In the genomic region with DNA sequence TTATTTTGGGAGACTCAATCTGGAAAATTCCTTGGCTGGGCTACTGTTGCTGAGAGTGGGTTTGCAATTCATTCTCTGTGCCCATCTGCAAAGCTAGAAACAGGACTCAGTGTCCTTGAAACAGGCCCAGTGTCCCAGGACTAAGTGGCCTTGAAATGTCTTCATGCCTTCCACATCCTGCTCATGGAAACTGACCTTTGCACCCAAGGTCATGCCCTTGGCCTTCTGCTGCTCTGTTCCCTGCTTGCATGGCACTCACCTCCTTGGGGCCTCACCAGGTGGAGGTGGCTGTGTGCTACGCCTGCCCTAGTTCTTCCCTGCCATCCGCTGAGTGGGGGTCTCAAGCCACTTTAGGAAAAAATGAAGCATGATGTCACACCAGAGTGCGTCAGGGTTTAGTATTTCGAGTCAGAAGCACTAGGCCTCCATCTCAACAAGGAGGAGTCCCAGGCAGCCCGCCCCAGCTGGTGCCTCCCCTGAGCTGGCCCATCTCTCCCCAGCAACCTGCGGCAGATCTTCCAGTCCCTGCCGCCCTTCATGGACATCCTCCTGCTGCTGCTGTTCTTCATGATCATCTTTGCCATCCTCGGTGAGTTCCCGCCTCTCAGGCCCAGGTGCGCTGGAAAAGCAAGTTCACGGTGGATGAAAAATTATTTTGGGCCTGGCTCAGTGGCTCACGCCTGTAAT, we compare ENCODE assay signal across 1 cellular context.
TF ChIP-seq lines count a peak whose summit lies in the region.

No MANE protein-coding gene starts in this region.

TF ChIP-seq in GM23338, 12 proteins besides CTCF, POLR2A, EP300 and RAD21 (continued from another document):
- TF ChIP-seq, protein P1, sequence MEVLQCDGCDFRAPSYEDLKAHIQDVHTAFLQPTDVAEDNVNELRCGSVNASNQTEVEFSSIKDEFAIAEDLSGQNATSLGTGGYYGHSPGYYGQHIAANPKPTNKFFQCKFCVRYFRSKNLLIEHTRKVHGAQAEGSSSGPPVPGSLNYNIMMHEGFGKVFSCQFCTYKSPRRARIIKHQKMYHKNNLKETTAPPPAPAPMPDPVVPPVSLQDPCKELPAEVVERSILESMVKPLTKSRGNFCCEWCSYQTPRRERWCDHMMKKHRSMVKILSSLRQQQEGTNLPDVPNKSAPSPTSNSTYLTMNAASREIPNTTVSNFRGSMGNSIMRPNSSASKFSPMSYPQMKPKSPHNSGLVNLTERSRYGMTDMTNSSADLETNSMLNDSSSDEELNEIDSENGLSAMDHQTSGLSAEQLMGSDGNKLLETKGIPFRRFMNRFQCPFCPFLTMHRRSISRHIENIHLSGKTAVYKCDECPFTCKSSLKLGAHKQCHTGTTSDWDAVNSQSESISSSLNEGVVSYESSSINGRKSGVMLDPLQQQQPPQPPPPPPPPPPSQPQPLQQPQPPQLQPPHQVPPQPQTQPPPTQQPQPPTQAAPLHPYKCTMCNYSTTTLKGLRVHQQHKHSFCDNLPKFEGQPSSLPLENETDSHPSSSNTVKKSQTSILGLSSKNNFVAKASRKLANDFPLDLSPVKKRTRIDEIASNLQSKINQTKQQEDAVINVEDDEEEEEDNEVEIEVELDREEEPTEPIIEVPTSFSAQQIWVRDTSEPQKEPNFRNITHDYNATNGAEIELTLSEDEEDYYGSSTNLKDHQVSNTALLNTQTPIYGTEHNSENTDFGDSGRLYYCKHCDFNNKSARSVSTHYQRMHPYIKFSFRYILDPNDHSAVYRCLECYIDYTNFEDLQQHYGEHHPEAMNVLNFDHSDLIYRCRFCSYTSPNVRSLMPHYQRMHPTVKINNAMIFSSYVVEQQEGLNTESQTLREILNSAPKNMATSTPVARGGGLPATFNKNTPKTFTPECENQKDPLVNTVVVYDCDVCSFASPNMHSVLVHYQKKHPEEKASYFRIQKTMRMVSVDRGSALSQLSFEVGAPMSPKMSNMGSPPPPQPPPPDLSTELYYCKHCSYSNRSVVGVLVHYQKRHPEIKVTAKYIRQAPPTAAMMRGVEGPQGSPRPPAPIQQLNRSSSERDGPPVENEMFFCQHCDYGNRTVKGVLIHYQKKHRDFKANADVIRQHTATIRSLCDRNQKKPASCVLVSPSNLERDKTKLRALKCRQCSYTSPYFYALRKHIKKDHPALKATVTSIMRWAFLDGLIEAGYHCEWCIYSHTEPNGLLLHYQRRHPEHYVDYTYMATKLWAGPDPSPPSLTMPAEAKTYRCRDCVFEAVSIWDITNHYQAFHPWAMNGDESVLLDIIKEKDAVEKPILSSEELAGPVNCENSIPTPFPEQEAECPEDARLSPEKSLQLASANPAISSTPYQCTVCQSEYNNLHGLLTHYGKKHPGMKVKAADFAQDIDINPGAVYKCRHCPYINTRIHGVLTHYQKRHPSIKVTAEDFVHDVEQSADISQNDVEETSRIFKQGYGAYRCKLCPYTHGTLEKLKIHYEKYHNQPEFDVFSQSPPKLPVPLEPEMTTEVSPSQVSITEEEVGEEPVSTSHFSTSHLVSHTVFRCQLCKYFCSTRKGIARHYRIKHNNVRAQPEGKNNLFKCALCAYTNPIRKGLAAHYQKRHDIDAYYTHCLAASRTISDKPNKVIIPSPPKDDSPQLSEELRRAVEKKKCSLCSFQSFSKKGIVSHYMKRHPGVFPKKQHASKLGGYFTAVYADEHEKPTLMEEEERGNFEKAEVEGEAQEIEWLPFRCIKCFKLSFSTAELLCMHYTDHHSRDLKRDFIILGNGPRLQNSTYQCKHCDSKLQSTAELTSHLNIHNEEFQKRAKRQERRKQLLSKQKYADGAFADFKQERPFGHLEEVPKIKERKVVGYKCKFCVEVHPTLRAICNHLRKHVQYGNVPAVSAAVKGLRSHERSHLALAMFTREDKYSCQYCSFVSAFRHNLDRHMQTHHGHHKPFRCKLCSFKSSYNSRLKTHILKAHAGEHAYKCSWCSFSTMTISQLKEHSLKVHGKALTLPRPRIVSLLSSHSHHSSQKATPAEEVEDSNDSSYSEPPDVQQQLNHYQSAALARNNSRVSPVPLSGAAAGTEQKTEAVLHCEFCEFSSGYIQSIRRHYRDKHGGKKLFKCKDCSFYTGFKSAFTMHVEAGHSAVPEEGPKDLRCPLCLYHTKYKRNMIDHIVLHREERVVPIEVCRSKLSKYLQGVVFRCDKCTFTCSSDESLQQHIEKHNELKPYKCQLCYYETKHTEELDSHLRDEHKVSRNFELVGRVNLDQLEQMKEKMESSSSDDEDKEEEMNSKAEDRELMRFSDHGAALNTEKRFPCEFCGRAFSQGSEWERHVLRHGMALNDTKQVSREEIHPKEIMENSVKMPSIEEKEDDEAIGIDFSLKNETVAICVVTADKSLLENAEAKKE (CRISPR knock-in tag; IDR thresholded peaks at IDR 0.05): no peak
- TF ChIP-seq ZNF331 (CRISPR knock-in tag; IDR thresholded peaks at IDR 0.05; ENCODE audit: low read depth): no peak
- TF ChIP-seq EZH2phosphoT487 (IDR thresholded peaks at IDR 0.05; ENCODE audit: unreplicated experiment): no peak
- TF ChIP-seq EZH2 (IDR thresholded peaks at IDR 0.05; ENCODE audit: low read depth, unreplicated experiment): no peak
- no peak for TF ChIP-seq JUNB (IDR thresholded peaks at IDR 0.05; ENCODE audit: unreplicated experiment)
- TF ChIP-seq, protein P2, sequence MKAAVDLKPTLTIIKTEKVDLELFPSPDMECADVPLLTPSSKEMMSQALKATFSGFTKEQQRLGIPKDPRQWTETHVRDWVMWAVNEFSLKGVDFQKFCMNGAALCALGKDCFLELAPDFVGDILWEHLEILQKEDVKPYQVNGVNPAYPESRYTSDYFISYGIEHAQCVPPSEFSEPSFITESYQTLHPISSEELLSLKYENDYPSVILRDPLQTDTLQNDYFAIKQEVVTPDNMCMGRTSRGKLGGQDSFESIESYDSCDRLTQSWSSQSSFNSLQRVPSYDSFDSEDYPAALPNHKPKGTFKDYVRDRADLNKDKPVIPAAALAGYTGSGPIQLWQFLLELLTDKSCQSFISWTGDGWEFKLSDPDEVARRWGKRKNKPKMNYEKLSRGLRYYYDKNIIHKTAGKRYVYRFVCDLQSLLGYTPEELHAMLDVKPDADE (IDR thresholded peaks at IDR 0.05): no peak
- TF ChIP-seq CREB1 (CRISPR knock-in tag; IDR thresholded peaks at IDR 0.05; ENCODE audit: low read depth): no peak
- no peak for TF ChIP-seq STAT1 (IDR thresholded peaks at IDR 0.05; ENCODE audit: unreplicated experiment)
